ENCODE assay signal across 24 cellular contexts in genomic region chr2:224416656-224417360, GRCh38. TPM values are rescaled to one million over a fixed set of nuclear protein-coding genes. Genes with fewer than 3 reads are reported as not detected.
DNase-seq lines count a peak whose midpoint lies in the region; TF ChIP-seq lines count a peak whose summit lies in the region.
"Had no signal": no experiment of that assay in that cellular context is flagged by ENCODE, and none has a peak within 500 bp of the region (broad histone marks: within the 10 kb centered on the region; RNA-seq: fewer than 3 reads in every experiment).

No MANE protein-coding gene starts in this region.

- H3K79me2 ChIP-seq in trophoblast cell (ENCODE audit: control insufficient read depth, insufficient read depth, low read length, poor library complexity) (no peaks in the 10 kb centered on the region), OCI-LY7 (ENCODE audit: insufficient read depth, low read depth, low read length) (no peaks in the 10 kb centered on the region)

- H3K36me3 ChIP-seq in HUES48 (ENCODE audit: control insufficient read depth, insufficient read depth, low read length) (no peaks in the 10 kb centered on the region), trophoblast cell (ENCODE audit: control insufficient read depth in 1 of 2, insufficient read depth in 2 of 2, low read length in 2 of 2) (no peaks in the 10 kb centered on the region), OCI-LY7 (ENCODE audit: insufficient read depth, low read length) (no peaks in the 10 kb centered on the region), breast epithelium (no peaks in the 10 kb centered on the region)

- H3K14ac ChIP-seq in trophoblast cell (ENCODE audit: low read length) = no peak overlapping the region

- H4K20me1 ChIP-seq in OCI-LY7 (ENCODE audit: insufficient read depth, low read length) = no peaks in the 10 kb centered on the region

- H3K27ac ChIP-seq in HUES48 (ENCODE audit: low read depth, low read length) (peak overlapping the region; percentile 74), VCaP (peak overlapping the region; percentile 35; the same call in 1 of the 2 replicates), trophoblast cell (ENCODE audit: low read depth, low read length) (no peak overlapping the region), OCI-LY7 (ENCODE audit: low read depth, low read length, poor library complexity, severe bottlenecking) (no peak overlapping the region), breast epithelium (no peak overlapping the region)
- H3K27ac ChIP-seq: HL-60, SK-N-MC had no signal

- H2AFZ ChIP-seq in trophoblast cell (ENCODE audit: insufficient read depth, low read length, poor library complexity) = no peak overlapping the region
- H2AFZ ChIP-seq in OCI-LY7 (ENCODE audit: low read length) = no peak overlapping the region

- H3K4me3 ChIP-seq in HUES48 (ENCODE audit: low read depth, low read length) (no peak overlapping the region), trophoblast cell (ENCODE audit: low read depth, low read length) (no peak overlapping the region), OCI-LY7 (ENCODE audit: low read depth, low read length, poor library complexity, severe bottlenecking) (no peak overlapping the region), breast epithelium (no peak overlapping the region)
- H3K4me3 ChIP-seq: K562, SK-N-MC had no signal

- CTCF ChIA-PET in OCI-LY7 (lab: Charles Lee; ENCODE audit: unreplicated experiment) = no interaction called here

- POLR2A ChIA-PET in OCI-LY7 (lab: Charles Lee) = interaction anchor here (0.5 to 1.4 kb wide), 4 partner anchors 9 to 240 kb away, joined by 3 to 4 read pairs (median 4); no protein-coding TSS in a partner anchor

- H4K91ac ChIP-seq in trophoblast cell (ENCODE audit: low read depth, low read length) = no peak overlapping the region

- H3K9me3 ChIP-seq in HUES48 (ENCODE audit: control insufficient read depth, insufficient read depth, low read length) (no peaks in the 10 kb centered on the region), trophoblast cell (ENCODE audit: insufficient read depth, low read depth, low read length) (no peaks in the 10 kb centered on the region), OCI-LY7 (ENCODE audit: low read length) (no peaks in the 10 kb centered on the region), breast epithelium (no peaks in the 10 kb centered on the region)

- H3K79me1 ChIP-seq in trophoblast cell (ENCODE audit: low read length) = no peaks in the 10 kb centered on the region

- TF ChIP-seq CTCF in VCaP (conservative IDR thresholded peaks at IDR 0.05) (no peak), OCI-LY7 (conservative IDR thresholded peaks at IDR 0.05; ENCODE audit: low read length) (no peak), breast epithelium (IDR thresholded peaks at IDR 0.05) (no peak)

- no peak overlapping the region for H2BK120ac ChIP-seq in trophoblast cell (ENCODE audit: insufficient read depth, low read length, poor library complexity)

- no peak overlapping the region for H2AK5ac ChIP-seq in trophoblast cell (ENCODE audit: low read length)

- H3K9ac ChIP-seq in HUES48 (ENCODE audit: low read depth, low read length) (no peak overlapping the region), trophoblast cell (ENCODE audit: low read length) (no peak overlapping the region)

- H3K27me3 ChIP-seq in HUES48 (ENCODE audit: control insufficient read depth, insufficient read depth, low read length) (no peaks in the 10 kb centered on the region), trophoblast cell (ENCODE audit: insufficient read depth, low read length) (no peaks in the 10 kb centered on the region), breast epithelium (no peaks in the 10 kb centered on the region)

- no TSS peak for BruUV-seq in OCI-LY7 (replicated peaks; lab: Mats Ljungman, UMichigan)

- H3K4me2 ChIP-seq in trophoblast cell (ENCODE audit: low read length) (no peak overlapping the region), OCI-LY7 (ENCODE audit: low read length) (no peak overlapping the region)

- H3K18ac ChIP-seq in trophoblast cell (ENCODE audit: low read length) = no peak overlapping the region

- DNase-seq in iPS-NIHi7 (ENCODE audit: extremely low spot score) = peak; percentile 25
- peak; percentile 85 to 86 for DNase-seq in trophoblast cell
- no peak for DNase-seq in OCI-LY7 (ENCODE audit: low spot score)
- DNase-seq in NCI-H2107 (lab: John Stamatoyannopoulos, UW) = no peak
- DNase-seq in breast epithelium (ENCODE audit: low spot score in 2 of 2) = no peak
- DNase-seq: C1 segment of cervical spinal cord; CD4-positive, alpha-beta memory T cell; COR-L47; DMS53; Kasumi-1; NCI-H1092 treated with DMSO at 0.1 percent for 48 hours; NCI-H1436 treated with DMSO at 0.1 percent for 48 hours; NCI-H1930; NCI-H446 treated with DMSO at 0.1 percent for 48 hours; NCI-H526; NCI-H82; OCI-M1; SIG-M5 had no signal

- peaks cover 10% of the 10 kb centered on the region for H3K4me1 ChIP-seq in HUES48 (ENCODE audit: control insufficient read depth, insufficient read depth, low read length)
- H3K4me1 ChIP-seq in trophoblast cell (ENCODE audit: control insufficient read depth in 1 of 2, insufficient read depth in 2 of 2, low read length in 2 of 2) = peaks cover 4% of the 10 kb centered on the region in 2 experiments
- H3K4me1 ChIP-seq in OCI-LY7 (ENCODE audit: insufficient read depth, low read length, poor library complexity, severe bottlenecking) = no peaks in the 10 kb centered on the region
- H3K4me1 ChIP-seq in breast epithelium = no peaks in the 10 kb centered on the region

- intact Hi-C loops in OCI-LY7 (cut with micrococcal nuclease; ENCODE audit: unreplicated experiment) (no loop called here), breast epithelium (cut with DNase I; ENCODE audit: low total_unique reads) (no loop called here)

- H2BK12ac ChIP-seq in trophoblast cell (ENCODE audit: low read length) = no peak overlapping the region

- TF ChIP-seq POLR2A in breast epithelium (IDR thresholded peaks at IDR 0.05) = no peak

- no peak overlapping the region for H2BK5ac ChIP-seq in trophoblast cell (ENCODE audit: low read depth, low read length, poor library complexity)

- WGBS in trophoblast cell (ENCODE audit: extremely low coverage, insufficient coverage, insufficient read length) = no CpG with 5 or more reads among the region's 5 CpGs

- no peak overlapping the region for H4K8ac ChIP-seq in trophoblast cell (ENCODE audit: low read depth, low read length)

- no peaks in the 10 kb centered on the region for H3K9me2 ChIP-seq in OCI-LY7 (ENCODE audit: insufficient read depth, low read length)

- H3K4ac ChIP-seq in trophoblast cell (ENCODE audit: low read depth, low read length) = no peak overlapping the region

- H3K23ac ChIP-seq in trophoblast cell (ENCODE audit: low read length) = no peak overlapping the region

- H4K12ac ChIP-seq in trophoblast cell (ENCODE audit: low read depth, low read length) = no peak overlapping the region

RNA-seq across cellular contexts. Expression of gene FAM124B, which starts 14.9 kb away (rescaled TPM):
- polyA plus RNA-seq in trophoblast cell (2013) = not detected in 2 replicates
- not detected in 2 replicates for total RNA-seq in OCI-LY7 (2014; rRNA removed; shearing (Covaris generic))
- total RNA-seq in OCI-LY7 (2022) (not detected in 2 replicates), breast epithelium (1 to 10 TPM; 2.6 to 7.9 (median 3.5) TPM)
- total RNA-seq: A673 had no signal

Comparison
In these comparisons a context has a peak if more than half of its experiments do, and no peak if none do; other contexts are left out.
1. H3K27ac ChIP-seq: peak in HUES48 (single experiment) and VCaP (single experiment); none in trophoblast cell (single experiment), OCI-LY7 (single experiment) and breast epithelium (0 of 2).
2. DNase-seq: peak in iPS-NIHi7 (single experiment) and trophoblast cell (2 of 2); none in OCI-LY7 (single experiment), NCI-H2107 (single experiment) and breast epithelium (0 of 2).